Comparison of ENCODE assay signal across 8 cellular contexts in genomic region chr11:19777032-19777341, GRCh38.
DNase-seq lines count a peak whose midpoint lies in the region; ATAC-seq and TF ChIP-seq lines count a peak whose summit lies in the region.

No MANE protein-coding gene starts in this region.

- H3K27me3 ChIP-seq in GM23338 (ENCODE audit: insufficient read depth), result no peaks in the 10 kb centered on the region
- H3K27me3 ChIP-seq in OCI-LY3 (ENCODE audit: low read depth, low read length), result peaks cover 13% of the 10 kb centered on the region
- peaks cover 8% of the 10 kb centered on the region for H3K27me3 ChIP-seq in left ventricle myocardium inferior (ENCODE audit: low read depth)
- peaks cover 0 to 45% (median 7%) of the 10 kb centered on the region in 7 donors for H3K27me3 ChIP-seq in spleen (replicated peaks in 1 of 7)

- peaks cover 39% of the 10 kb centered on the region for H3K36me3 Mint-ChIP-seq in GM23338 (ENCODE audit: low read depth)
- no peaks in the 10 kb centered on the region for H3K36me3 Mint-ChIP-seq in T-cell

- TF ChIP-seq POLR2A in spleen (IDR thresholded peaks at IDR 0.05), result no peak

- CTCF ChIA-PET in GM10248 (lab: Yijun Ruan, JAX), result interaction anchor here (0.7 kb wide), 1 partner anchor 126 kb away, joined by 3 read pairs; no protein-coding TSS in a partner anchor
- CTCF ChIA-PET in T-cell (lab: Charles Lee), result no interaction called here

- H3K4me1 ChIP-seq in GM23338 (ENCODE audit: insufficient read depth) (peaks cover 57% of the 10 kb centered on the region), OCI-LY3 (ENCODE audit: low read length) (peaks cover 18% of the 10 kb centered on the region), left ventricle myocardium inferior (peaks cover 24% of the 10 kb centered on the region), spleen (peaks cover 0 to 18% (median 11%) of the 10 kb centered on the region in 6 donors)

- WGBS in spleen, 5 donors, result 0 to 3% (median 1%) methylated on average over 30 to 45 of the region's 45 CpGs

- H3K27ac ChIP-seq in GM23338 (ENCODE audit: low read depth), result peak overlapping the region; percentile 81
- H3K27ac ChIP-seq in OCI-LY3 (ENCODE audit: low read length), result no peak overlapping the region
- H3K27ac ChIP-seq in left ventricle myocardium inferior (replicated peaks), result no peak overlapping the region
- peak overlapping the region in 1 of 8 donors; percentile 27 for H3K27ac ChIP-seq in spleen

- peak; percentile 32 for ATAC-seq in GM23338
- ATAC-seq in T-cell (replicated peaks in 1 of 4), result no peak

- peak overlapping the region; percentile 92; the same call in 2 of the 3 replicates for H3K4me3 Mint-ChIP-seq in GM23338
- no peak overlapping the region for H3K4me3 Mint-ChIP-seq in T-cell

- DNase-seq in GM10248 (ENCODE audit: extremely low spot score) (peak; percentile 48), GM23338 (ENCODE audit: low spot score) (no peak), left ventricle myocardium inferior (no peak), spleen (no peak), pons (ENCODE audit: low spot score) (no peak), T-cell (no peak)
- no peak for DNase-seq in activated T-cell treated with anti-CD3 and anti-CD28 coated beads, Interleukin-2, amount 50 U/mL, for 1 hour

- H3K36me3 ChIP-seq in GM23338 (ENCODE audit: insufficient read depth) (no peaks in the 10 kb centered on the region), OCI-LY3 (replicated peaks; ENCODE audit: low read depth, low read length) (no peaks in the 10 kb centered on the region), left ventricle myocardium inferior (no peaks in the 10 kb centered on the region), spleen (no peaks in the 10 kb centered on the region)

- H3K4me1 Mint-ChIP-seq in GM23338 (peaks cover 77% of the 10 kb centered on the region), T-cell (peaks cover 13 to 18% (median 13%) of the 10 kb centered on the region in 3 donors)

- intact Hi-C loops in left ventricle myocardium inferior (cut with micrococcal nuclease) (no loop called here), spleen (cut with DNase I; ENCODE audit: low total_unique reads) (no loop called here)

- H3K9ac ChIP-seq in OCI-LY3 (ENCODE audit: low read length), result peak overlapping the region; percentile 57

- H3K79me2 ChIP-seq in GM23338 (replicated peaks; ENCODE audit: insufficient read depth) (peaks cover 47% of the 10 kb centered on the region), OCI-LY3 (ENCODE audit: low read length) (no peaks in the 10 kb centered on the region)

- POLR2A ChIA-PET in GM10248 (lab: Yijun Ruan, JAX), result no interaction called here
- POLR2A ChIA-PET in T-cell (lab: Charles Lee), result no interaction called here

- peak overlapping the region; percentile 87 for H3K4me3 ChIP-seq in GM23338
- peak overlapping the region; percentile 80 for H3K4me3 ChIP-seq in OCI-LY3 (ENCODE audit: low read length)
- H3K4me3 ChIP-seq in left ventricle myocardium inferior, result peak overlapping the region; percentile 67
- peak overlapping the region; percentile 22 to 69 (median 39) for H3K4me3 ChIP-seq in spleen

- H3F3A ChIP-seq in GM23338 (replicated peaks; ENCODE audit: low read depth), result 0 out of 2 replicates have a peak, but pooled peaks cover 3% of the 10 kb centered on the region

- H3K9me2 ChIP-seq in GM23338 (ENCODE audit: insufficient read depth), result peaks cover 10% of the 10 kb centered on the region

- peaks cover 27% of the 10 kb centered on the region for H3K27me3 Mint-ChIP-seq in GM23338 (ENCODE audit: insufficient read depth, low read depth, poor library complexity)
- peaks cover 54 to 65% of the 10 kb centered on the region in 2 donors for H3K27me3 Mint-ChIP-seq in T-cell

- no peak overlapping the region for H2AFZ ChIP-seq in GM23338
- no peak overlapping the region for H2AFZ ChIP-seq in OCI-LY3 (ENCODE audit: low read depth, low read length)

- no peak overlapping the region for H3K27ac Mint-ChIP-seq in GM23338
- H3K27ac Mint-ChIP-seq in T-cell, result no peak overlapping the region

- no peaks in the 10 kb centered on the region for H3K9me3 Mint-ChIP-seq in GM23338
- H3K9me3 Mint-ChIP-seq in T-cell, result peaks cover 0 to 3% (median 0%) of the 10 kb centered on the region in 3 donors

- H3K4me2 ChIP-seq in GM23338 (peak overlapping the region; percentile 93), OCI-LY3 (ENCODE audit: low read length) (peak overlapping the region; percentile 94)

- H4K20me1 ChIP-seq in GM23338 (replicated peaks; ENCODE audit: insufficient read depth) (no peaks in the 10 kb centered on the region; the same call in 1 of the 2 replicates), OCI-LY3 (ENCODE audit: insufficient read depth, low read length) (no peaks in the 10 kb centered on the region)

- TF ChIP-seq CTCF in GM10248 (IDR thresholded peaks at IDR 0.05; ENCODE audit: control extremely low read depth, extremely low read depth, low read depth, missing control alignments) (no peak), GM23338 (conservative IDR thresholded peaks at IDR 0.05; ENCODE audit: low read depth in 2 of 2) (no peak), OCI-LY3 (IDR thresholded peaks at IDR 0.05; ENCODE audit: low read depth, low read length) (no peak), left ventricle myocardium inferior (IDR thresholded peaks at IDR 0.05; ENCODE audit: borderline replicate concordance) (no peak), spleen (IDR thresholded peaks at IDR 0.05 in 8 of 11, conservative IDR thresholded peaks at IDR 0.05 in 3 of 11) (no peak)

- H3K9me3 ChIP-seq in OCI-LY3 (ENCODE audit: insufficient read depth, low read length), result no peaks in the 10 kb centered on the region
- H3K9me3 ChIP-seq in left ventricle myocardium inferior (replicated peaks), result no peaks in the 10 kb centered on the region
- no peaks in the 10 kb centered on the region for H3K9me3 ChIP-seq in spleen

TF ChIP-seq in GM23338, 12 proteins besides CTCF, POLR2A, EP300 and RAD21:
- no peak for TF ChIP-seq NANOG (IDR thresholded peaks at IDR 0.05; ENCODE audit: borderline replicate concordance)
- no peak for TF ChIP-seq EZH2 (IDR thresholded peaks at IDR 0.05; ENCODE audit: low read depth, unreplicated experiment)
- TF ChIP-seq, protein P1, sequence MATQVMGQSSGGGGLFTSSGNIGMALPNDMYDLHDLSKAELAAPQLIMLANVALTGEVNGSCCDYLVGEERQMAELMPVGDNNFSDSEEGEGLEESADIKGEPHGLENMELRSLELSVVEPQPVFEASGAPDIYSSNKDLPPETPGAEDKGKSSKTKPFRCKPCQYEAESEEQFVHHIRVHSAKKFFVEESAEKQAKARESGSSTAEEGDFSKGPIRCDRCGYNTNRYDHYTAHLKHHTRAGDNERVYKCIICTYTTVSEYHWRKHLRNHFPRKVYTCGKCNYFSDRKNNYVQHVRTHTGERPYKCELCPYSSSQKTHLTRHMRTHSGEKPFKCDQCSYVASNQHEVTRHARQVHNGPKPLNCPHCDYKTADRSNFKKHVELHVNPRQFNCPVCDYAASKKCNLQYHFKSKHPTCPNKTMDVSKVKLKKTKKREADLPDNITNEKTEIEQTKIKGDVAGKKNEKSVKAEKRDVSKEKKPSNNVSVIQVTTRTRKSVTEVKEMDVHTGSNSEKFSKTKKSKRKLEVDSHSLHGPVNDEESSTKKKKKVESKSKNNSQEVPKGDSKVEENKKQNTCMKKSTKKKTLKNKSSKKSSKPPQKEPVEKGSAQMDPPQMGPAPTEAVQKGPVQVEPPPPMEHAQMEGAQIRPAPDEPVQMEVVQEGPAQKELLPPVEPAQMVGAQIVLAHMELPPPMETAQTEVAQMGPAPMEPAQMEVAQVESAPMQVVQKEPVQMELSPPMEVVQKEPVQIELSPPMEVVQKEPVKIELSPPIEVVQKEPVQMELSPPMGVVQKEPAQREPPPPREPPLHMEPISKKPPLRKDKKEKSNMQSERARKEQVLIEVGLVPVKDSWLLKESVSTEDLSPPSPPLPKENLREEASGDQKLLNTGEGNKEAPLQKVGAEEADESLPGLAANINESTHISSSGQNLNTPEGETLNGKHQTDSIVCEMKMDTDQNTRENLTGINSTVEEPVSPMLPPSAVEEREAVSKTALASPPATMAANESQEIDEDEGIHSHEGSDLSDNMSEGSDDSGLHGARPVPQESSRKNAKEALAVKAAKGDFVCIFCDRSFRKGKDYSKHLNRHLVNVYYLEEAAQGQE (IDR thresholded peaks at IDR 0.05; ENCODE audit: unreplicated experiment), result no peak
- no peak for TF ChIP-seq ZNF114 (CRISPR knock-in tag; IDR thresholded peaks at IDR 0.05)
- TF ChIP-seq POLR2AphosphoS5 (IDR thresholded peaks at IDR 0.05; ENCODE audit: low read depth), result peak; percentile 13; the same call in 1 of the 2 replicates
